In the genomic region with DNA sequence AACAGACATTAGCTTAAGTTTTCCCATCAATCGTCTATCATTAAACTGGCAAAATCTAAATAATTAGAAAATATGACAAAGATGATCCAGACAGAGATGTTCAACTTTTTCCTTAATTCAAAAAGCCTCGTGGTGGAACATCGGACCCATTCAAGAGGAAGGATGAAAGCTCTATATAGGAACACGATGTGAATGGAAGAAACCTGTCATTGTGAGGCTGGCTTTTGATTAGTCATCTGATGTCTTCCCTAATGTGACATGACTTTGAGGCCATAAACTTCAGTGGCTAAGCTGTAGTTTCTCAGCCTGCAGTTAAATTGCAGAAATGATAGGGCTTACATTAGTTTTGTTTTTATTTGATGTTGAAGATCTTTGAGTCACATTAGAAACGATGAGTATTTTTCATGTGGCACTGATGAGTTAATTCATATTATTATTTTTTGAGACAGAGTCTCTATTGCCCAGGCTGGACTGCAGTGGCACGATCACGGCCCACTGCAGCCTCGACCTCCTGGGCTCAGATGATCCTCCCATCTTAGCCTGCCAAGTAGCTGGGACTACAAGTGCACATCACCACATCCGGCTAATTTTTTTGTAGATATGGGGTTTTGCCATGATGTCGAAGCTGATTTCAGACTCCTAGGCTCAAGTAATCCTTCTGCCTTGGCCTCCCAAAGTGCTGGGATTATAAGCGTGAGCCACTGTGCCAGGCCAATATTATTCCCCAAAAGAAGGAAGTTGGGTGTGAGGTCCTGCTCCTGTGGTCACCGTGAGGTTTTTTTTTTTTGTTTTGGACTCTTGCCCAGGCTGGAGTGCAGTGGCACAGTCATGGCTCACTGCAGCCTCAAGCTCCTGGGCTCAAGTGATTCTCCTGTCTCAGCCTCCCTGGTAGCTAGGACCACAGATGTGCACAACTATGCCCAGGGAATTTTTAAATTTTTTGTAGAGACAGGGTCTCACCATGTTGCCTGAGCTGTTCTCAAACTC, we compare ENCODE assay signal across 1 cellular context.
TF ChIP-seq lines count a peak whose summit lies in the region.

No MANE protein-coding gene starts in this region.

TF ChIP-seq in K562, 482 proteins besides CTCF, POLR2A, EP300 and RAD21:
- TF ChIP-seq ZNF12 (CRISPR knock-in tag; IDR thresholded peaks at IDR 0.05) (no peak), ZNF384 (IDR thresholded peaks at IDR 0.05; ENCODE audit: low read depth, low read length) (peak; percentile 64), MEIS2 (IDR thresholded peaks at IDR 0.05; ENCODE audit: partially characterized antibody) (peak; percentile 6), ERF (CRISPR knock-in tag; IDR thresholded peaks at IDR 0.05) (no peak), ELF1 (tag; IDR thresholded peaks at IDR 0.05) (no peak), ZNF77 (CRISPR knock-in tag; IDR thresholded peaks at IDR 0.05) (no peak), GABPA (tag; conservative IDR thresholded peaks at IDR 0.05; ENCODE audit: low read depth) (0 out of 2 replicates have a peak, but pooled peaks have one; percentile 12), STAT5A (IDR thresholded peaks at IDR 0.05; ENCODE audit: borderline replicate concordance, low read length) (no peak), HMG20A (CRISPR knock-in tag; conservative IDR thresholded peaks at IDR 0.05) (no peak), IFI16 (CRISPR knock-in tag; IDR thresholded peaks at IDR 0.05) (no peak), NONO (IDR thresholded peaks at IDR 0.05; ENCODE audit: low read depth in 2 of 2, low read length in 1 of 2) (no peak), ZNF253 (CRISPR knock-in tag; conservative IDR thresholded peaks at IDR 0.05) (no peak), CBFA2T3 (IDR thresholded peaks at IDR 0.05) (no peak), NFE2L1 (tag; IDR thresholded peaks at IDR 0.05; ENCODE audit: borderline replicate concordance, low read depth) (no peak), TAF15 (IDR thresholded peaks at IDR 0.05; ENCODE audit: low read depth, low read length) (no peak), SMAD4 (CRISPR knock-in tag; conservative IDR thresholded peaks at IDR 0.05) (no peak), NFIC (IDR thresholded peaks at IDR 0.05) (peak; percentile 59), ZNF143 (CRISPR knock-in tag; IDR thresholded peaks at IDR 0.05) (no peak), CREM (IDR thresholded peaks at IDR 0.05; ENCODE audit: low read depth) (no peak), ARID2 (IDR thresholded peaks at IDR 0.05) (no peak), STAT5B (CRISPR knock-in tag; IDR thresholded peaks at IDR 0.05) (no peak), ZNF140 (CRISPR knock-in tag; IDR thresholded peaks at IDR 0.05) (no peak), MBD2 (IDR thresholded peaks at IDR 0.05; ENCODE audit: borderline replicate concordance, low read depth) (no peak), XRCC4 (IDR thresholded peaks at IDR 0.05; ENCODE audit: extremely low read depth, insufficient read depth, insufficient read length) (no peak), FOSL1 (tag; conservative IDR thresholded peaks at IDR 0.05) (0 out of 2 replicates have a peak, but pooled peaks have one; percentile 22), HSF4 (CRISPR knock-in tag; IDR thresholded peaks at IDR 0.05; ENCODE audit: borderline replicate concordance) (no peak), BCL6 (CRISPR knock-in tag; IDR thresholded peaks at IDR 0.05) (no peak)
- TF ChIP-seq, protein P1, sequence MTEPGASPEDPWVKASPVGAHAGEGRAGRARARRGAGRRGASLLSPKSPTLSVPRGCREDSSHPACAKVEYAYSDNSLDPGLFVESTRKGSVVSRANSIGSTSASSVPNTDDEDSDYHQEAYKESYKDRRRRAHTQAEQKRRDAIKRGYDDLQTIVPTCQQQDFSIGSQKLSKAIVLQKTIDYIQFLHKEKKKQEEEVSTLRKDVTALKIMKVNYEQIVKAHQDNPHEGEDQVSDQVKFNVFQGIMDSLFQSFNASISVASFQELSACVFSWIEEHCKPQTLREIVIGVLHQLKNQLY (CRISPR knock-in tag; conservative IDR thresholded peaks at IDR 0.05): no peak
- TF ChIP-seq, protein P2, sequence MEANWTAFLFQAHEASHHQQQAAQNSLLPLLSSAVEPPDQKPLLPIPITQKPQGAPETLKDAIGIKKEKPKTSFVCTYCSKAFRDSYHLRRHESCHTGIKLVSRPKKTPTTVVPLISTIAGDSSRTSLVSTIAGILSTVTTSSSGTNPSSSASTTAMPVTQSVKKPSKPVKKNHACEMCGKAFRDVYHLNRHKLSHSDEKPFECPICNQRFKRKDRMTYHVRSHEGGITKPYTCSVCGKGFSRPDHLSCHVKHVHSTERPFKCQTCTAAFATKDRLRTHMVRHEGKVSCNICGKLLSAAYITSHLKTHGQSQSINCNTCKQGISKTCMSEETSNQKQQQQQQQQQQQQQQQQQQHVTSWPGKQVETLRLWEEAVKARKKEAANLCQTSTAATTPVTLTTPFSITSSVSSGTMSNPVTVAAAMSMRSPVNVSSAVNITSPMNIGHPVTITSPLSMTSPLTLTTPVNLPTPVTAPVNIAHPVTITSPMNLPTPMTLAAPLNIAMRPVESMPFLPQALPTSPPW (CRISPR knock-in tag; IDR thresholded peaks at IDR 0.05): no peak
- TF ChIP-seq, protein P3, sequence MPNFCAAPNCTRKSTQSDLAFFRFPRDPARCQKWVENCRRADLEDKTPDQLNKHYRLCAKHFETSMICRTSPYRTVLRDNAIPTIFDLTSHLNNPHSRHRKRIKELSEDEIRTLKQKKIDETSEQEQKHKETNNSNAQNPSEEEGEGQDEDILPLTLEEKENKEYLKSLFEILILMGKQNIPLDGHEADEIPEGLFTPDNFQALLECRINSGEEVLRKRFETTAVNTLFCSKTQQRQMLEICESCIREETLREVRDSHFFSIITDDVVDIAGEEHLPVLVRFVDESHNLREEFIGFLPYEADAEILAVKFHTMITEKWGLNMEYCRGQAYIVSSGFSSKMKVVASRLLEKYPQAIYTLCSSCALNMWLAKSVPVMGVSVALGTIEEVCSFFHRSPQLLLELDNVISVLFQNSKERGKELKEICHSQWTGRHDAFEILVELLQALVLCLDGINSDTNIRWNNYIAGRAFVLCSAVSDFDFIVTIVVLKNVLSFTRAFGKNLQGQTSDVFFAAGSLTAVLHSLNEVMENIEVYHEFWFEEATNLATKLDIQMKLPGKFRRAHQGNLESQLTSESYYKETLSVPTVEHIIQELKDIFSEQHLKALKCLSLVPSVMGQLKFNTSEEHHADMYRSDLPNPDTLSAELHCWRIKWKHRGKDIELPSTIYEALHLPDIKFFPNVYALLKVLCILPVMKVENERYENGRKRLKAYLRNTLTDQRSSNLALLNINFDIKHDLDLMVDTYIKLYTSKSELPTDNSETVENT (CRISPR knock-in tag; IDR thresholded peaks at IDR 0.05): no peak
- TF ChIP-seq, protein P4, sequence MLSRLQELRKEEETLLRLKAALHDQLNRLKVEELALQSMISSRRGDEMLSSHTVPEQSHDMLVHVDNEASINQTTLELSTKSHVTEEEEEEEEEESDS (CRISPR knock-in tag; IDR thresholded peaks at IDR 0.05): no peak
